In genomic region chr7:138564365-138564764, GRCh38 we compare ENCODE assay signal across 12 cellular contexts.
A peak's percentile ranks its signal among the peaks of the same experiment; 100 is the strongest.
DNase-seq lines count a peak whose midpoint lies in the region; ATAC-seq and TF ChIP-seq lines count a peak whose summit lies in the region.
"Had no signal": no experiment of that assay in that cellular context is flagged by ENCODE, and none has a peak within 500 bp of the region (broad histone marks: within the 10 kb centered on the region; RNA-seq: fewer than 3 reads in every experiment).

No MANE protein-coding gene starts in this region.

- H2BK12ac ChIP-seq in H9 (ENCODE audit: insufficient read length, low read depth, low read length) = no peak overlapping the region

- H3K4me1 Mint-ChIP-seq in H9 = peaks cover 20 to 34% of the 10 kb centered on the region in 2 experiments
- H3K4me1 Mint-ChIP-seq in activated CD4-positive, alpha-beta T cell treated with anti-CD3 and anti-CD28 coated beads, Interleukin-2, amount 10 ng/mL, durations not matched to agents 7 days and 5 days = no peaks in the 10 kb centered on the region
- H3K4me1 Mint-ChIP-seq in natural killer cell treated with Interleukin-12 subunit alpha and Interleukin-12 subunit beta and Interleukin-15 and Interleukin-18, amount 100 ng/mL, for 72 hours (ENCODE audit: low read depth in 2 of 2) = peaks cover 0 to 2% of the 10 kb centered on the region in 2 donors

- H3K27ac ChIP-seq in H9 (ENCODE audit: insufficient read length, low read depth, low read length) (no peak overlapping the region), foreskin keratinocyte (no peak overlapping the region), parathyroid adenoma (no peak overlapping the region)

- H4K20me1 ChIP-seq in H9 (ENCODE audit: control insufficient read depth, insufficient read depth, insufficient read length) = no peaks in the 10 kb centered on the region

- no peak overlapping the region for H3K14ac ChIP-seq in H9 (ENCODE audit: insufficient read depth, low read length)

- no peak for TF ChIP-seq CTCF in H9 (conservative IDR thresholded peaks at IDR 0.05)
- no peak for TF ChIP-seq CTCF in foreskin keratinocyte (conservative IDR thresholded peaks at IDR 0.05)
- TF ChIP-seq CTCF in parathyroid adenoma (IDR thresholded peaks at IDR 0.05) = no peak

- H3K9me3 ChIP-seq in H9 (ENCODE audit: control insufficient read depth, low read depth, low read length) (peaks cover 51% of the 10 kb centered on the region), parathyroid adenoma (ENCODE audit: control insufficient read depth, low read length) (peaks cover 3% of the 10 kb centered on the region)

- no peaks in the 10 kb centered on the region for H3K27me3 ChIP-seq in H9 (ENCODE audit: insufficient read depth, low read length)
- no peaks in the 10 kb centered on the region for H3K27me3 ChIP-seq in foreskin keratinocyte
- H3K27me3 ChIP-seq in parathyroid adenoma (ENCODE audit: control insufficient read depth, insufficient read depth, low read length) = no peaks in the 10 kb centered on the region
- H3K27me3 ChIP-seq: spleen had no signal

- peaks cover 2% of the 10 kb centered on the region for H3K79me1 ChIP-seq in H9 (ENCODE audit: insufficient read depth, low read depth, low read length, poor library complexity, severe bottlenecking)

- H3K9ac ChIP-seq in H9 (ENCODE audit: extremely low read depth, insufficient read length, low read length) = no peak overlapping the region
- H3K9ac ChIP-seq in parathyroid adenoma = no peak overlapping the region

- no peak overlapping the region for H2BK120ac ChIP-seq in H9 (ENCODE audit: low read depth, low read length, poor library complexity, severe bottlenecking)

- no peak overlapping the region for H3K23ac ChIP-seq in H9 (ENCODE audit: insufficient read length, low read depth, low read length)

- peak overlapping the region; percentile 23 for H3K4me3 ChIP-seq in parathyroid adenoma (ENCODE audit: low read depth, low read length)

- no peak for DNase-seq in H9
- DNase-seq in RPMI7951 (ENCODE audit: low read depth) = peak; percentile 40
- DNase-seq in foreskin keratinocyte = peak; percentile 16 to 32
- no peak for DNase-seq in germinal center (ENCODE audit: low spot score)
- no peak for DNase-seq in NAMALWA (ENCODE audit: low spot score)
- DNase-seq in activated CD4-positive, alpha-beta T cell treated with anti-CD3 and anti-CD28 coated beads, Interleukin-2, amount 10 ng/mL, durations not matched to agents 7 days and 5 days = no peak
- DNase-seq in natural killer cell treated with Interleukin-12 subunit alpha and Interleukin-12 subunit beta and Interleukin-15 and Interleukin-18, amount 100 ng/mL, for 72 hours (ENCODE audit: low spot score) = no peak
- DNase-seq: activated CD4-positive, CD25-positive, alpha-beta regulatory T cell treated with anti-CD3 and anti-CD28 coated beads, Interleukin-2, amount 50 U/mL, for 72 hours; CD8-positive, alpha-beta memory T cell; NCI-H2107; spleen had no signal

- H3K36me3 ChIP-seq in parathyroid adenoma (ENCODE audit: control insufficient read depth, insufficient read depth, low read length) = no peaks in the 10 kb centered on the region

- H3K27ac Mint-ChIP-seq in H9 = peak overlapping the region in 2 of 3 experiments; percentile 88 to 90; a peak in 4 of 7 replicates
- H3K27ac Mint-ChIP-seq in activated CD4-positive, alpha-beta T cell treated with anti-CD3 and anti-CD28 coated beads, Interleukin-2, amount 10 ng/mL, durations not matched to agents 7 days and 5 days = no peak overlapping the region
- no peak overlapping the region for H3K27ac Mint-ChIP-seq in natural killer cell treated with Interleukin-12 subunit alpha and Interleukin-12 subunit beta and Interleukin-15 and Interleukin-18, amount 100 ng/mL, for 72 hours

- ATAC-seq in foreskin keratinocyte = no peak
- ATAC-seq in natural killer cell treated with Interleukin-12 subunit alpha and Interleukin-12 subunit beta and Interleukin-15 and Interleukin-18, amount 100 ng/mL, for 72 hours = no peak

- H3K79me2 ChIP-seq in H9 (ENCODE audit: insufficient read depth, low read length) = no peaks in the 10 kb centered on the region
- no peaks in the 10 kb centered on the region for H3K79me2 ChIP-seq in parathyroid adenoma

- H4K91ac ChIP-seq in H9 (ENCODE audit: insufficient read length, low read depth, low read length) = no peak overlapping the region

- H3T11ph ChIP-seq in H9 (ENCODE audit: low read length) = no peak overlapping the region

- H3K23me2 ChIP-seq in H9 (ENCODE audit: insufficient read length, low read depth, low read length, poor library complexity, severe bottlenecking) = no peaks in the 10 kb centered on the region

- WGBS in H9 (ENCODE audit: extremely low coverage, insufficient read length, low lambda C conversion rate) = no CpG with 5 or more reads among the region's 5 CpGs

- H3K4me3 Mint-ChIP-seq in H9 = no peak overlapping the region
- no peak overlapping the region for H3K4me3 Mint-ChIP-seq in activated CD4-positive, alpha-beta T cell treated with anti-CD3 and anti-CD28 coated beads, Interleukin-2, amount 10 ng/mL, durations not matched to agents 7 days and 5 days
- H3K4me3 Mint-ChIP-seq in natural killer cell treated with Interleukin-12 subunit alpha and Interleukin-12 subunit beta and Interleukin-15 and Interleukin-18, amount 100 ng/mL, for 72 hours = no peak overlapping the region
- H3K4me3 Mint-ChIP-seq: CD8-positive, alpha-beta memory T cell had no signal

- no peak overlapping the region for H2BK15ac ChIP-seq in H9 (ENCODE audit: low read depth, low read length)

- no peak overlapping the region for H4K5ac ChIP-seq in H9 (ENCODE audit: insufficient read length, low read depth, low read length)

- no peak overlapping the region for H3K18ac ChIP-seq in H9 (ENCODE audit: insufficient read length, low read depth, low read length)

- CTCF ChIA-PET in activated CD4-positive, alpha-beta T cell treated with anti-CD3 and anti-CD28 coated beads, Interleukin-2, amount 10 ng/mL, durations not matched to agents 7 days and 5 days (lab: Charles Lee) = no interaction called here

- H2AK5ac ChIP-seq in H9 (ENCODE audit: insufficient read length, low read length) = no peak overlapping the region

- no peaks in the 10 kb centered on the region for H3K4me1 ChIP-seq in H9 (ENCODE audit: insufficient read depth, low read length)
- H3K4me1 ChIP-seq in foreskin keratinocyte = no peaks in the 10 kb centered on the region
- H3K4me1 ChIP-seq in parathyroid adenoma = no peaks in the 10 kb centered on the region
- H3K4me1 ChIP-seq: spleen had no signal

- H3K27me3 Mint-ChIP-seq in H9 (ENCODE audit: low read depth) = no peaks in the 10 kb centered on the region; the same call in 1 of the 2 replicates
- H3K27me3 Mint-ChIP-seq in activated CD4-positive, alpha-beta T cell treated with anti-CD3 and anti-CD28 coated beads, Interleukin-2, amount 10 ng/mL, durations not matched to agents 7 days and 5 days = no peaks in the 10 kb centered on the region
- H3K27me3 Mint-ChIP-seq in natural killer cell treated with Interleukin-12 subunit alpha and Interleukin-12 subunit beta and Interleukin-15 and Interleukin-18, amount 100 ng/mL, for 72 hours = no peaks in the 10 kb centered on the region

- H3K4me2 ChIP-seq in H9 (ENCODE audit: insufficient read depth, insufficient read length, low read length) (no peak overlapping the region), parathyroid adenoma (ENCODE audit: low read length) (peak overlapping the region; percentile 58)

- no peak overlapping the region for H3K4ac ChIP-seq in H9 (ENCODE audit: low read depth, low read length)

- H3K9me3 Mint-ChIP-seq in H9 = peaks cover 25 to 37% of the 10 kb centered on the region in 2 experiments
- H3K9me3 Mint-ChIP-seq in activated CD4-positive, alpha-beta T cell treated with anti-CD3 and anti-CD28 coated beads, Interleukin-2, amount 10 ng/mL, durations not matched to agents 7 days and 5 days = peaks cover 37% of the 10 kb centered on the region
- H3K9me3 Mint-ChIP-seq in natural killer cell treated with Interleukin-12 subunit alpha and Interleukin-12 subunit beta and Interleukin-15 and Interleukin-18, amount 100 ng/mL, for 72 hours = peaks cover 28% of the 10 kb centered on the region

- H2BK5ac ChIP-seq in H9 (ENCODE audit: insufficient read length, low read length) = no peak overlapping the region

- peaks cover 87 to 96% (median 93%) of the 10 kb centered on the region in 3 experiments for H3K36me3 Mint-ChIP-seq in H9 (ENCODE audit: insufficient read depth in 1 of 3, low read depth in 3 of 3)
- H3K36me3 Mint-ChIP-seq in activated CD4-positive, alpha-beta T cell treated with anti-CD3 and anti-CD28 coated beads, Interleukin-2, amount 10 ng/mL, durations not matched to agents 7 days and 5 days (ENCODE audit: low read depth) = peaks cover 88% of the 10 kb centered on the region
- peaks cover 67% of the 10 kb centered on the region for H3K36me3 Mint-ChIP-seq in natural killer cell treated with Interleukin-12 subunit alpha and Interleukin-12 subunit beta and Interleukin-15 and Interleukin-18, amount 100 ng/mL, for 72 hours

- no peak overlapping the region for H2BK20ac ChIP-seq in H9 (ENCODE audit: low read depth, low read length, poor library complexity, severe bottlenecking)

- H3K56ac ChIP-seq in H9 (ENCODE audit: insufficient read length, low read depth, low read length) = no peak overlapping the region

- H4K8ac ChIP-seq in H9 (replicated peaks; ENCODE audit: insufficient read length, low read depth, low read length) = no peak overlapping the region

- H2AFZ ChIP-seq in H9 (ENCODE audit: low read length) (no peak overlapping the region), parathyroid adenoma (no peak overlapping the region)

- POLR2A ChIA-PET in activated CD4-positive, alpha-beta T cell treated with anti-CD3 and anti-CD28 coated beads, Interleukin-2, amount 10 ng/mL, durations not matched to agents 7 days and 5 days (lab: Charles Lee) = no interaction called here

Comparison
In these comparisons a context has a peak if more than half of its experiments do, and no peak if none do; other contexts are left out.
1. DNase-seq: peak in RPMI7951 (single experiment) and foreskin keratinocyte (2 of 2); none in H9 (single experiment), germinal center (single experiment), NAMALWA (single experiment), activated CD4-positive, alpha-beta T cell treated with anti-CD3 and anti-CD28 coated beads, Interleukin-2, amount 10 ng/mL, durations not matched to agents 7 days and 5 days (single experiment) and natural killer cell treated with Interleukin-12 subunit alpha and Interleukin-12 subunit beta and Interleukin-15 and Interleukin-18, amount 100 ng/mL, for 72 hours (single experiment).
2. H3K27ac Mint-ChIP-seq: peak in H9 (2 of 3); none in activated CD4-positive, alpha-beta T cell treated with anti-CD3 and anti-CD28 coated beads, Interleukin-2, amount 10 ng/mL, durations not matched to agents 7 days and 5 days (single experiment) and natural killer cell treated with Interleukin-12 subunit alpha and Interleukin-12 subunit beta and Interleukin-15 and Interleukin-18, amount 100 ng/mL, for 72 hours (0 of 2).